ENCODE assay signal across 10 cellular contexts in the genomic region with DNA sequence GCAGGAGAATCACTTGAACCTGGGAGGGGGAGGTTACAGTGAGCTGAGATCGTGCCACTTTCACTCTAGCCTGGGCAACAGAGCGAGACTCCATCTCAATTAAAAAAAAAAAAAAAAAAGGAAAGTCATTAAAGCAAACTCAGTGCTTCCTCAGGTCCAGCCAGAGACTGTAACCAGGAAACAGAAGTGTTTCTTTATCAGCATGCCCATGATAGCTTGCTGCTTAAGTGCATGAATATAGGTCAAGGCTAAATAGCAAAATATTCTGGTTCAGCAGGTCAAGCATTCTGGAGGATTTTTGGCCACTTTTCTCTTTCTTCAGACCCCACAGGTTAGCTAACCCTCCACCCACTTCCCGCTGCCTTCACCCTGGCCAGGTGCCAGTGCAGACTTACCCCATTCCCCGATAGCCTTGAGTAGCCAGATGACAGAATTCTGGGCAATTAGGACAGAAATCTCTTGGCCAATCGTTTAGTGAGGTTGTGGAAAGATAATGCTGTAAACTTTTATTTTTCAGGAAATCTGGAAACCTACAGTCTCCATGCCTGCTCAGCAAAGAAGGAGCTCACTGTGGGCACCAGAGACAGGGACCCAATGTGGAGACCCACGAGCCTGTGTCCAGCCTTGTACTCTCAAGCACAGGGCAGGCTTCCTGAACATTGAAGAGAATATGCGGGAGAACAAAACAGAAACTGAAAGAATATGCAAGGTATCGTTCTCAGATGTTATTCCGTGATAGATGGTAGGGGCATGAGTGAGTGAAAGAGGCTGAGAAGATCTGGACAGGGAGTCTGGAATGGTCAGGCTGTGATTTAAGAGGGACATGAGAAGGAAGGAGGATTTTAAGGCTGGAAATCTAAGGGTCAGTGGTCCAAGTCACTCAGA. TPM values are rescaled to one million over a fixed set of nuclear protein-coding genes. Genes with fewer than 3 reads are reported as not detected.
A peak's percentile ranks its signal among the peaks of the same experiment; 100 is the strongest.
DNase-seq lines count a peak whose midpoint lies in the region; ATAC-seq and TF ChIP-seq lines count a peak whose summit lies in the region.
"Had no signal": no experiment of that assay in that cellular context is flagged by ENCODE, and none has a peak within 500 bp of the region (broad histone marks: within the 10 kb centered on the region; RNA-seq: fewer than 3 reads in every experiment).

No MANE protein-coding gene starts in this region.

- peaks cover 8% of the 10 kb centered on the region for H3K27me3 ChIP-seq in endodermal cell (ENCODE audit: control insufficient read depth, insufficient read depth, low read length, poor library complexity, severe bottlenecking)

- peaks cover 4% of the 10 kb centered on the region for H3K4me1 ChIP-seq in endodermal cell (ENCODE audit: control insufficient read depth, insufficient read depth, low read length)

- H3K9me3 Mint-ChIP-seq in endodermal cell: no peaks in the 10 kb centered on the region

- H3K27me3 Mint-ChIP-seq in endodermal cell (ENCODE audit: insufficient read depth): peaks cover 42% of the 10 kb centered on the region

- H3K36me3 ChIP-seq in endodermal cell (ENCODE audit: control insufficient read depth, insufficient read depth, low read length): no peaks in the 10 kb centered on the region

- H3K27ac ChIP-seq in endodermal cell (ENCODE audit: low read depth, low read length): no peak overlapping the region

- H3K4me3 Mint-ChIP-seq in endodermal cell: no peak overlapping the region

- no peaks in the 10 kb centered on the region for H3K36me3 Mint-ChIP-seq in endodermal cell (ENCODE audit: low read depth)

- H3K9me3 ChIP-seq in endodermal cell (ENCODE audit: control insufficient read depth, low read length): no peaks in the 10 kb centered on the region

- peaks cover 6% of the 10 kb centered on the region for H3K4me1 Mint-ChIP-seq in endodermal cell

- no peak overlapping the region for H3K9ac ChIP-seq in endodermal cell (ENCODE audit: extremely low read depth, low read length, poor library complexity, severe bottlenecking)

- 89 to 96% methylated on average over 5 to 9 of the region's 9 CpGs for WGBS in endodermal cell (ENCODE audit: insufficient coverage in 1 of 2, insufficient read length in 1 of 2), 2 experiments

- TF ChIP-seq CTCF in AG10803 (conservative IDR thresholded peaks at IDR 0.05; ENCODE audit: low read length): no peak
- no peak for TF ChIP-seq CTCF in endodermal cell (conservative IDR thresholded peaks at IDR 0.05)

- ATAC-seq in GM19395 (IDR thresholded peaks at IDR 0.05; ENCODE audit: unreplicated experiment) (peak; percentile 75), HG03571 (IDR thresholded peaks at IDR 0.05; ENCODE audit: unreplicated experiment) (no peak)

- H3K27ac Mint-ChIP-seq in endodermal cell: no peak overlapping the region

- DNase-seq in AG10803 (ENCODE audit: low read depth) (no peak), M059J (ENCODE audit: low read depth) (peak; percentile 69), fibroblast of peridontal ligament (ENCODE audit: extremely low read depth) (peak; percentile 41), endodermal cell (no peak), hypothalamus (lab: John Stamatoyannopoulos, UW) (no peak)
- DNase-seq in activated CD8-positive, alpha-beta memory T cell treated with anti-CD3 and anti-CD28 coated beads, Interleukin-2, amount 50 U/mL, for 4 hours: no peak
- DNase-seq: NCI-H446 treated with DMSO at 0.1 percent for 48 hours had no signal

- H3K4me3 ChIP-seq in AG10803 (ENCODE audit: low read length) (peak overlapping the region; percentile 47), endodermal cell (ENCODE audit: low read length) (no peak overlapping the region)

RNA-seq across cellular contexts. Expression of a gene that starts 4.2 kb away (rescaled TPM):
- total RNA-seq in M059J (2014; rRNA removed; shearing (Covaris generic)): 0.12 and 0.34 TPM in 2 replicates
- 10 to 100 TPM; 15.5 to 25.3 TPM for total RNA-seq in endodermal cell
- polyA plus RNA-seq in endodermal cell (2013, experiment 1 of 2): 5.1 TPM
- 6.0 TPM for polyA plus RNA-seq in endodermal cell (2013, experiment 2 of 2)
- total RNA-seq: myocyte had no signal

Comparison
In these comparisons a context has a peak if more than half of its experiments do, and no peak if none do; other contexts are left out.
1. DNase-seq: peak in M059J (single experiment) and fibroblast of peridontal ligament (single experiment); none in AG10803 (single experiment), endodermal cell (single experiment), hypothalamus (0 of 51) and activated CD8-positive, alpha-beta memory T cell treated with anti-CD3 and anti-CD28 coated beads, Interleukin-2, amount 50 U/mL, for 4 hours (single experiment).
2. RNA of a gene that starts 4.2 kb away (total RNA-seq): 15.5 to 25.3 TPM in endodermal cell; 0.12 to 0.34 TPM in M059J; every median in the first group is over 10 times any median in the second.